In the genomic region with DNA sequence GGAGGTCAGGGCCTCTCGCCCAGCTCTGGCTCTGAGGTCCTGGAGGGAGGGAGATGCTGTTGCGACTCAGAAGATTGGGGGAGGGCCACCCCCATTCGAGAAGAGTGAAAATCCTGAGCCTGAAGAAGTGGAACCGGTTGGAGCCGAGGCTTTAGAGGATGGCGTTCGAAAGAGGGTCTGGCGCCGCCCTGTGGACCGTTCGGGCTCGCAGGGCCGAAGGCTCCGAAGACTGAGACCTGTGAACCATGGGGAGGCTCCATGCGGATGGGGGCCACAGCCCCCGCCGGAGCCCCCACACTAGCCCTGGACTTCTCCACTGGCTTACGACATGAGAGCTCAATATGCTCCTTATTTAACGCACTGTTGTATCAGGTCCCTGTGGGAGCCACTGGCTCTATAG, we compare ENCODE assay signal across 1 cellular context. TPM values are rescaled to one million over a fixed set of nuclear protein-coding genes. Genes with fewer than 3 reads are reported as not detected.
"Had no signal": no experiment of that assay in that cellular context is flagged by ENCODE, and none has a peak within 500 bp of the region (broad histone marks: within the 10 kb centered on the region; RNA-seq: fewer than 3 reads in every experiment).

No MANE protein-coding gene starts in this region.

RNA-seq across cellular contexts. Expression of a gene that starts 20.3 kb away (rescaled TPM):
- total RNA-seq: ascending aorta had no signal

RNA-seq across cellular contexts. Expression of a gene that starts 46.3 kb away (rescaled TPM):
- total RNA-seq: ascending aorta had no signal
